Comparison of ENCODE assay signal across 8 cellular contexts in the genomic region with DNA sequence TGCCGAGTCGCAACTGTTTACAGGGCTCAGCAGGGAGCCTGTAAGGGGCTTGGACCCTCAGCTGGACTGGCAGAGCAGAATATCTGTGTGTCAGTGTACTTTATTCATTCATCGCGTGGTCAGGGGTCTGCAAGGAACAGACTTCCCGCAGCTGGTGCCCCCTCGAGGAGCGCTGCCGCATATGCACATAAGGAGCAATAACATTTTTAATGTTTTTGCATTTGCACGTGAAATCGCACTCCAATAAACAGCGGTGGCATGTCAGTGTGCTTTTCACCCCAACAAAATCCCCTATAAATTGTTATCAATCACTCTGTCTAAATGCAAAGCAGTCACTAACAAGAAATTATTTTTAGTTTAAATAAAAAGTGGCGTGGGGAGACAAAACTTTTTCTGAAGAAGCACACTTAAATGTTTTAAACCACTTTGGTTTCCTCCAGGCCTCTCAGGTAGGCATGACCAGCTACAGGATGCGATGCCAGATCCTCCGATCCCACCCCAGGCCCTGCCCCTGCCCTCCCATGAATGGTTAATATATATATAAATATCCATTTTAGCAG. TPM values are rescaled to one million over a fixed set of nuclear protein-coding genes. Genes with fewer than 3 reads are reported as not detected.
DNase-seq lines count a peak whose midpoint lies in the region; ATAC-seq and TF ChIP-seq lines count a peak whose summit lies in the region.

No MANE protein-coding gene starts in this region.

- TF ChIP-seq CTCF in RWPE2 (IDR thresholded peaks at IDR 0.05; ENCODE audit: poor library complexity, severe bottlenecking) (peak; percentile 61), dorsolateral prefrontal cortex (IDR thresholded peaks at IDR 0.05 in 54 of 56, conservative IDR thresholded peaks at IDR 0.05 in 2 of 56; ENCODE audit: low read depth in 1 of 56, partially characterized antibody in 56 of 56) (peak in 45 of 56 donors; percentile 12 to 59 (median 31)), upper lobe of right lung (IDR thresholded peaks at IDR 0.05) (peak; percentile 56)

- H2BK15ac ChIP-seq in mesendoderm (replicated peaks; ENCODE audit: low read depth) = no peak overlapping the region

- H3K36me3 ChIP-seq in RWPE2 (ENCODE audit: low read depth) (no peaks in the 10 kb centered on the region), mesendoderm (ENCODE audit: control insufficient read depth, insufficient read depth, low read length) (no peaks in the 10 kb centered on the region), upper lobe of right lung (no peaks in the 10 kb centered on the region)

- H3K79me2 ChIP-seq in mesendoderm (ENCODE audit: control insufficient read depth, insufficient read depth, low read length) = no peaks in the 10 kb centered on the region

- no peak overlapping the region for H3K18ac ChIP-seq in mesendoderm (ENCODE audit: low read length)

- no peak overlapping the region for H2BK120ac ChIP-seq in mesendoderm (ENCODE audit: low read depth, low read length)

- no peak overlapping the region for H3K4ac ChIP-seq in mesendoderm (ENCODE audit: low read depth, low read length)

- no CpG with 5 or more reads among the region's 14 CpGs for WGBS in mesendoderm (ENCODE audit: extremely low coverage, insufficient coverage, low lambda C conversion rate)

- H3K9me3 ChIP-seq in RWPE2 (ENCODE audit: severe bottlenecking) (no peaks in the 10 kb centered on the region), upper lobe of right lung (no peaks in the 10 kb centered on the region)

- ATAC-seq in HG02973 (IDR thresholded peaks at IDR 0.05; ENCODE audit: unreplicated experiment) = peak; percentile 29
- ATAC-seq in RWPE2 (ENCODE audit: low read depth) = peak; percentile 35
- ATAC-seq in upper lobe of right lung = peak; percentile 62

- peaks cover 5% of the 10 kb centered on the region for H3K4me1 ChIP-seq in RWPE2 (ENCODE audit: insufficient read depth, poor library complexity, severe bottlenecking)
- no peaks in the 10 kb centered on the region for H3K4me1 ChIP-seq in mesendoderm (ENCODE audit: control insufficient read depth, low read depth, low read length)
- H3K4me1 ChIP-seq in upper lobe of right lung = peaks cover 4% of the 10 kb centered on the region

- H3K23ac ChIP-seq in mesendoderm (ENCODE audit: low read length) = no peak overlapping the region

- DNase-seq in activated T-cell treated with anti-CD3 and anti-CD28 coated beads for 48 hours (ENCODE audit: low read depth) = peak; percentile 10
- no peak for DNase-seq in activated T-cell treated with anti-CD3 and anti-CD28 coated beads for 4 hours
- no peak for DNase-seq in RWPE2 (ENCODE audit: low spot score)
- no peak for DNase-seq in dorsolateral prefrontal cortex
- peak; percentile 23 for DNase-seq in mesendoderm
- DNase-seq in upper lobe of right lung = no peak
- DNase-seq in HPDE6-E6E7 (ENCODE audit: extremely low spot score) = no peak

- intact Hi-C loops in dorsolateral prefrontal cortex (cut with DNase I) = no loop called here
- intact Hi-C loops in upper lobe of right lung (cut with DNase I) = no loop called here

- H3K4me3 ChIP-seq in RWPE2 (ENCODE audit: severe bottlenecking) = peak overlapping the region; percentile 35
- H3K4me3 ChIP-seq in dorsolateral prefrontal cortex = peak overlapping the region; percentile 31 to 76 (median 53)
- peak overlapping the region; percentile 45 for H3K4me3 ChIP-seq in mesendoderm (ENCODE audit: low read length)
- H3K4me3 ChIP-seq in upper lobe of right lung = peak overlapping the region; percentile 47

- H2BK5ac ChIP-seq in mesendoderm (ENCODE audit: low read length) = no peak overlapping the region

- H3K27ac ChIP-seq in RWPE2 (ENCODE audit: poor library complexity, severe bottlenecking) (no peak overlapping the region), dorsolateral prefrontal cortex (no peak overlapping the region), mesendoderm (ENCODE audit: low read depth, low read length) (no peak overlapping the region), upper lobe of right lung (no peak overlapping the region)

- no peak overlapping the region for H2AK5ac ChIP-seq in mesendoderm (ENCODE audit: low read length)

- no peaks in the 10 kb centered on the region for H3K79me1 ChIP-seq in mesendoderm (ENCODE audit: low read length)

- H3K56ac ChIP-seq in mesendoderm (ENCODE audit: low read length) = peak overlapping the region; percentile 79

- peak overlapping the region; percentile 58 for H3K9ac ChIP-seq in mesendoderm (ENCODE audit: low read length)

- H3K4me2 ChIP-seq in mesendoderm (ENCODE audit: low read length) = peak overlapping the region; percentile 98

- no peak overlapping the region for H4K5ac ChIP-seq in mesendoderm (ENCODE audit: low read length)

- no peak overlapping the region for H4K8ac ChIP-seq in mesendoderm (ENCODE audit: low read depth, low read length)

- H3K27me3 ChIP-seq in RWPE2 (ENCODE audit: insufficient read depth, poor library complexity, severe bottlenecking) = no peaks in the 10 kb centered on the region
- peaks cover 0 to 41% (median 11%) of the 10 kb centered on the region in 45 donors for H3K27me3 ChIP-seq in dorsolateral prefrontal cortex
- H3K27me3 ChIP-seq in mesendoderm (ENCODE audit: insufficient read depth, low read length, poor library complexity) = no peaks in the 10 kb centered on the region
- H3K27me3 ChIP-seq in upper lobe of right lung = peaks cover 12% of the 10 kb centered on the region

RNA-seq across cellular contexts. Expression of gene FMO1, which starts 3.5 kb away (rescaled TPM):
- total RNA-seq in dorsolateral prefrontal cortex (1 to 10 TPM in 3 of 120 experiments, under 1 TPM in 11, not detected in 106; 0.21 to 1.3 (median 0.56) TPM), upper lobe of right lung (1.3 TPM)
- polyA plus RNA-seq in mesendoderm (2013, experiment 1 of 2) = not detected
- not detected for polyA plus RNA-seq in mesendoderm (2013, experiment 2 of 2)

Comparison
In these comparisons a context has a peak if more than half of its experiments do, and no peak if none do; other contexts are left out.
1. DNase-seq: peak in activated T-cell treated with anti-CD3 and anti-CD28 coated beads for 48 hours (single experiment) and mesendoderm (single experiment); none in activated T-cell treated with anti-CD3 and anti-CD28 coated beads for 4 hours (single experiment), RWPE2 (single experiment), dorsolateral prefrontal cortex (0 of 10), upper lobe of right lung (single experiment) and HPDE6-E6E7 (single experiment).
2. Peak in every context shown above with its lines, with median percentiles within 50 percentile points of each other: ATAC-seq, H3K4me3 ChIP-seq and CTCF ChIP-seq.